15 cellular contexts compared by ENCODE assay signal in the genomic region with DNA sequence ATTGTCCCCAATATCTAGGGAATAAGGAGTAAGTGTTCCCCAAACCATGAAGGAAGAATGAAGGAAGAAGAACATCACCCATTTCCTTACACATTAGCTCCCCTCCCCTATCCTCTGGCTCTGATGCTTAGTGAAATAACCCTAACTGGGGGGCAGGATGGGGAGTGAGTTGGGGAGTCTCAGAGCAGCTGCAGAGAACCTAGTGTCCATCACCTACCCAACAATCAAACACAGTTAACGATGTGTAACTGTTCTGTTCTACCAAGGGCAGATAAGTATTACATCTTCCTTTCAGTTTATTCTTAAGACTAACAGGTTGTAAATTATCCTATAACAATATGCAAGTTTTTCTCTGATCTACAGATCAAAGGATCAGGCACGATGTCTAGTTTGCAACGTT. TPM values are rescaled to one million over a fixed set of nuclear protein-coding genes. Genes with fewer than 3 reads are reported as not detected.
DNase-seq lines count a peak whose midpoint lies in the region; ATAC-seq, FAIRE-seq and TF ChIP-seq lines count a peak whose summit lies in the region.
"Had no signal": no experiment of that assay in that cellular context is flagged by ENCODE, and none has a peak within 500 bp of the region (broad histone marks: within the 10 kb centered on the region; RNA-seq: fewer than 3 reads in every experiment).

No MANE protein-coding gene starts in this region.

- H3K9ac ChIP-seq in BLaER1 treated with 17β-estradiol and CSF1 and Interleukin-3, amounts not matched to agents 10 nM and 100 nM = peak overlapping the region in 9 of 11 experiments; percentile 53 to 86 (median 80); a peak in 18 of 22 replicates

- peaks cover 55% of the 10 kb centered on the region for H3K4me1 Mint-ChIP-seq in T-helper 17 cell

- H4K20me1 ChIP-seq in BLaER1 treated with 17β-estradiol and CSF1 and Interleukin-3, amounts not matched to agents 10 nM and 100 nM = peaks cover 2 to 98% (median 16%) of the 10 kb centered on the region in 11 experiments; a peak in 17 of 22 replicates

- H3K4me2 ChIP-seq in BLaER1 treated with 17β-estradiol and CSF1 and Interleukin-3, amounts not matched to agents 10 nM and 100 nM = peak overlapping the region; percentile 80 to 93 (median 90)

- H3K4me3 Mint-ChIP-seq in T-helper 17 cell = peak overlapping the region; percentile 85

- H3K27ac Mint-ChIP-seq in T-helper 17 cell = peak overlapping the region; percentile 92

- peaks cover 7 to 36% (median 20%) of the 10 kb centered on the region in 11 experiments; a peak in 20 of 22 replicates for H3K36me3 ChIP-seq in BLaER1 treated with 17β-estradiol and CSF1 and Interleukin-3, amounts not matched to agents 10 nM and 100 nM
- no peaks in the 10 kb centered on the region for H3K36me3 ChIP-seq in pancreas

- no peaks in the 10 kb centered on the region for H3K27me3 ChIP-seq in BLaER1 treated with 17β-estradiol and CSF1 and Interleukin-3, amounts not matched to agents 10 nM and 100 nM
- no peaks in the 10 kb centered on the region for H3K27me3 ChIP-seq in pancreas

- WGBS in pancreas, 2 donors = 36 to 43% methylated on average over 3 of the region's 3 CpGs

- peak overlapping the region in 8 of 10 experiments; percentile 35 to 59 (median 52); a peak in 16 of 20 replicates for H3K4me3 ChIP-seq in BLaER1 treated with 17β-estradiol and CSF1 and Interleukin-3, amounts not matched to agents 10 nM and 100 nM
- H3K4me3 ChIP-seq in GM12864 (ENCODE audit: low read depth, low read length) (peak overlapping the region; percentile 34; the same call in 1 of the 2 replicates), pancreas (no peak overlapping the region)
- H3K4me3 ChIP-seq: lung had no signal

- peak overlapping the region; percentile 69 to 97 (median 93); a peak in 21 of 22 replicates for H3K27ac ChIP-seq in BLaER1 treated with 17β-estradiol and CSF1 and Interleukin-3, amounts not matched to agents 10 nM and 100 nM
- H3K27ac ChIP-seq in pancreas = peak overlapping the region in 2 of 4 donors; percentile 20 to 30

- DNase-seq in GM12864 (ENCODE audit: low read depth) = no peak
- DNase-seq in T-helper 17 cell = no peak
- no peak for DNase-seq in NCI-H2227 (lab: John Stamatoyannopoulos, UW; ENCODE audit: unreplicated experiment)
- no peak for DNase-seq in pancreas
- DNase-seq: hippocampal formation; NCI-H146; NK-92 treated with Interleukin-12 subunit alpha and Interleukin-12 subunit beta, amount 100 ng/mL, for 24 hours; stimulated activated CD4-positive, alpha-beta T cell treated with anti-CD3 and anti-CD28 coated beads, Interleukin-2, amount 100 ng/mL, for 48 hours; SW 1271 had no signal

- no peaks in the 10 kb centered on the region for H3K9me3 ChIP-seq in BLaER1 treated with 17β-estradiol and CSF1 and Interleukin-3, amounts not matched to agents 10 nM and 100 nM (replicated peaks in 1 of 11)
- no peaks in the 10 kb centered on the region for H3K9me3 ChIP-seq in T-helper 17 cell (ENCODE audit: control insufficient read depth, low read length, poor library complexity, severe bottlenecking)
- no peaks in the 10 kb centered on the region for H3K9me3 ChIP-seq in pancreas

- TF ChIP-seq CTCF in GM12864 (IDR thresholded peaks at IDR 0.05; ENCODE audit: low read depth, low read length, missing control alignments) (no peak), pancreas (IDR thresholded peaks at IDR 0.05) (no peak)

- peaks cover 3% of the 10 kb centered on the region for H3K36me3 Mint-ChIP-seq in T-helper 17 cell (ENCODE audit: low read depth)

- ATAC-seq in T-helper 17 cell (no peak), GM21447 (IDR thresholded peaks at IDR 0.05; ENCODE audit: unreplicated experiment) (no peak), pancreas (no peak), HG02763 (IDR thresholded peaks at IDR 0.05; ENCODE audit: unreplicated experiment) (no peak)

- no peaks in the 10 kb centered on the region for H3K27me3 Mint-ChIP-seq in T-helper 17 cell

- intact Hi-C loops in pancreas (cut with DNase I) = no loop called here

- FAIRE-seq in islet of Langerhans (lab: Jason Lieb, UNC) (peak; percentile 9), pancreas (lab: Jason Lieb, UNC) (no peak)
- FAIRE-seq: endothelial cell of umbilical vein had no signal

- H3K4me1 ChIP-seq in BLaER1 treated with 17β-estradiol and CSF1 and Interleukin-3, amounts not matched to agents 10 nM and 100 nM = peaks cover 69 to 96% (median 89%) of the 10 kb centered on the region in 10 experiments
- H3K4me1 ChIP-seq in pancreas = peaks cover 60 to 92% (median 83%) of the 10 kb centered on the region in 3 donors

RNA-seq across cellular contexts. Expression of a gene that starts 12.8 kb away (rescaled TPM):
- total RNA-seq in T-helper 17 cell (100 to 1,000 TPM; 197 to 232 TPM), pancreas (10 to 100 TPM; 31.6 to 61.6 (median 40.6) TPM)
- 10 to 100 TPM in 1 of 2 donors, 1 to 10 TPM in 1; 9.4 to 18.5 TPM for polyA plus RNA-seq in pancreas

RNA-seq across cellular contexts. Expression of a gene that starts 55.0 kb away (rescaled TPM):
- total RNA-seq in T-helper 17 cell (1 to 10 TPM; 4.4 to 5.3 TPM), pancreas (1 to 10 TPM; 2.1 to 5.4 (median 3.0) TPM)
- 10 to 100 TPM in 1 of 2 donors, 1 to 10 TPM in 1; 5.1 to 12.2 TPM for polyA plus RNA-seq in pancreas

Comparison
In these comparisons a context has a peak if more than half of its experiments do, and no peak if none do; other contexts are left out.
1. H3K4me3 ChIP-seq: peak in BLaER1 treated with 17β-estradiol and CSF1 and Interleukin-3, amounts not matched to agents 10 nM and 100 nM (8 of 10) and GM12864 (single experiment); none in pancreas (0 of 4).